Comparison of ENCODE assay signal across 17 cellular contexts in genomic region chr1:10836726-10837125, GRCh38. TPM values are rescaled to one million over a fixed set of nuclear protein-coding genes. Genes with fewer than 3 reads are reported as not detected.
DNase-seq lines count a peak whose midpoint lies in the region; ATAC-seq, FAIRE-seq and TF ChIP-seq lines count a peak whose summit lies in the region.
"Had no signal": no experiment of that assay in that cellular context is flagged by ENCODE, and none has a peak within 500 bp of the region (broad histone marks: within the 10 kb centered on the region; RNA-seq: fewer than 3 reads in every experiment).

No MANE protein-coding gene starts in this region.

- no peak overlapping the region for H2BK120ac ChIP-seq in H1 (replicated peaks; ENCODE audit: low read depth, low read length)

- no peaks in the 10 kb centered on the region for H3F3A ChIP-seq in MM.1S (ENCODE audit: insufficient read depth, low read length)

- H3K79me2 ChIP-seq in H1 (ENCODE audit: control insufficient read depth in 1 of 2, insufficient read depth in 2 of 2, low read length in 2 of 2): no peaks in the 10 kb centered on the region
- no peaks in the 10 kb centered on the region for H3K79me2 ChIP-seq in MM.1S (ENCODE audit: low read length)

- H4K5ac ChIP-seq in H1 (ENCODE audit: insufficient read length, low read depth, low read length): no peak overlapping the region

- H2BK15ac ChIP-seq in H1 (ENCODE audit: low read length): peak overlapping the region; percentile 53; the same call in 1 of the 2 replicates

- H3K4ac ChIP-seq in H1 (replicated peaks; ENCODE audit: insufficient read length, low read depth, low read length): no peak overlapping the region

- DNase-seq in NCI-H1092 treated with DMSO at 0.1 percent for 48 hours (lab: John Stamatoyannopoulos, UW) (peak; percentile 31), NCI-H1092 (lab: John Stamatoyannopoulos, UW) (no peak), H1 (ENCODE audit: low read depth in 1 of 2, low spot score in 2 of 2) (peak in 1 of 2 experiments; percentile 52), retina (peak; percentile 36), MM.1S (no peak), C1 segment of cervical spinal cord (lab: John Stamatoyannopoulos, UW) (no peak)
- DNase-seq: 8988T; CD4-positive, CD25-positive, alpha-beta regulatory T cell; HCEC 1CT; KG1; MG63; NCI-H1694 treated with DMSO at 0.1 percent for 48 hours; SIG-M5 had no signal

- TF ChIP-seq RAD21 in H1 (IDR thresholded peaks at IDR 0.05 in 1 of 2, conservative IDR thresholded peaks at IDR 0.05 in 1 of 2; ENCODE audit: low read depth in 2 of 2, low read length in 2 of 2): no peak

- H2AFZ ChIP-seq in H1 (ENCODE audit: low read length): no peak overlapping the region
- no peak overlapping the region for H2AFZ ChIP-seq in MM.1S (ENCODE audit: low read length)

- 0 out of 2 replicates have a peak overlapping the region, but pooled peaks have one; percentile 81 for H2BK12ac ChIP-seq in H1 (ENCODE audit: low read depth, low read length)

- H3K56ac ChIP-seq in H1 (replicated peaks; ENCODE audit: insufficient read length, low read depth, low read length): no peak overlapping the region

- peaks cover 0 to 3% of the 10 kb centered on the region in 2 experiments for H4K20me1 ChIP-seq in H1 (replicated peaks in 1 of 2; ENCODE audit: control insufficient read depth in 1 of 2, insufficient read depth in 2 of 2, low read length in 2 of 2)
- no peaks in the 10 kb centered on the region for H4K20me1 ChIP-seq in MM.1S (ENCODE audit: insufficient read depth, low read length)

- TF ChIP-seq CTCF in HEK293 (tag by site-specific recombination; IDR thresholded peaks at IDR 0.05) (no peak), H1 (IDR thresholded peaks at IDR 0.05; ENCODE audit: control extremely low read depth in 1 of 3, insufficient read depth in 1 of 3, low read depth in 1 of 3, low read length in 3 of 3) (no peak), MM.1S (IDR thresholded peaks at IDR 0.05; ENCODE audit: low read length) (no peak), gastroesophageal sphincter (IDR thresholded peaks at IDR 0.05) (no peak)

- TF ChIP-seq POLR2A in H1 (IDR thresholded peaks at IDR 0.05; ENCODE audit: control extremely low read depth in 1 of 2, low read depth in 2 of 2, low read length in 2 of 2) (no peak), gastroesophageal sphincter (IDR thresholded peaks at IDR 0.05) (no peak)

- no peak overlapping the region for H4K8ac ChIP-seq in H1 (ENCODE audit: extremely low read depth, insufficient read depth, low read length)

- no peaks in the 10 kb centered on the region for H3K9me3 ChIP-seq in HEK293 (ENCODE audit: control insufficient read depth, insufficient read depth, low read depth, low read length)
- H3K9me3 ChIP-seq in H1 (ENCODE audit: insufficient read depth in 2 of 2, low read depth in 1 of 2, low read length in 1 of 2): no peaks in the 10 kb centered on the region
- H3K9me3 ChIP-seq in MM.1S (replicated peaks; ENCODE audit: insufficient read depth, low read length): no peaks in the 10 kb centered on the region
- no peaks in the 10 kb centered on the region for H3K9me3 ChIP-seq in gastroesophageal sphincter
- H3K9me3 ChIP-seq: MG63, Peyer's patch had no signal

- FAIRE-seq in H1 (lab: Jason Lieb, UNC): no peak

- TF ChIP-seq EP300 in H1 (IDR thresholded peaks at IDR 0.05; ENCODE audit: borderline replicate concordance in 1 of 2, low read depth in 2 of 2, low read length in 2 of 2) (no peak), gastroesophageal sphincter (IDR thresholded peaks at IDR 0.05) (no peak)

- no peaks in the 10 kb centered on the region for H3K9me2 ChIP-seq in MM.1S (replicated peaks; ENCODE audit: insufficient read depth, low read length)

- H3K36me3 ChIP-seq in HEK293 (ENCODE audit: control insufficient read depth in 2 of 2, insufficient read depth in 1 of 2, low read length in 2 of 2): no peaks in the 10 kb centered on the region
- no peaks in the 10 kb centered on the region for H3K36me3 ChIP-seq in H1 (ENCODE audit: control insufficient read depth in 2 of 4, insufficient read depth in 4 of 4, low read length in 3 of 4)
- no peaks in the 10 kb centered on the region for H3K36me3 ChIP-seq in MM.1S (replicated peaks; ENCODE audit: insufficient read depth, low read length)
- no peaks in the 10 kb centered on the region for H3K36me3 ChIP-seq in gastroesophageal sphincter
- H3K36me3 ChIP-seq: MG63, Peyer's patch had no signal

- H2BK5ac ChIP-seq in H1 (ENCODE audit: low read depth, low read length): no peak overlapping the region; the same call in 1 of the 2 replicates

- CTCF ChIA-PET in HEK293 (lab: Yijun Ruan, JAX): interaction anchor here (0.6 kb wide), 1 partner anchor 124 kb away, joined by 4 read pairs; no protein-coding TSS in a partner anchor
- CTCF ChIA-PET in H1 (lab: Charles Lee; ENCODE audit: partially characterized antibody): interaction anchor here (0.6 to 5.1 kb wide), 15 partner anchors 13 to 827 kb away, joined by 3 to 15 read pairs (median 4); no protein-coding TSS in a partner anchor

- peaks cover 8% of the 10 kb centered on the region for H3K23me2 ChIP-seq in H1 (ENCODE audit: low read depth, low read length)

- H2BK20ac ChIP-seq in H1 (ENCODE audit: low read length): 0 out of 2 replicates have a peak overlapping the region, but pooled peaks have one; percentile 61

- H3K9ac ChIP-seq in H1 (replicated peaks in 1 of 4; ENCODE audit: extremely low read depth in 1 of 4, low read depth in 3 of 4, low read length in 3 of 4) (no peak overlapping the region), MM.1S (ENCODE audit: low read length) (no peak overlapping the region)

- no peak overlapping the region for H3K23ac ChIP-seq in H1 (ENCODE audit: insufficient read length)

- H3K79me1 ChIP-seq in H1 (ENCODE audit: low read depth, low read length): no peaks in the 10 kb centered on the region

- H3K27ac ChIP-seq in HEK293 (ENCODE audit: extremely low read depth, low read depth, low read length): no peak overlapping the region
- H3K27ac ChIP-seq in H1 (ENCODE audit: low read depth, low read length): no peak overlapping the region
- H3K27ac ChIP-seq in MM.1S (ENCODE audit: low read length): no peak overlapping the region
- H3K27ac ChIP-seq in gastroesophageal sphincter: no peak overlapping the region
- H3K27ac ChIP-seq: Peyer's patch, SK-N-MC had no signal

- H3K18ac ChIP-seq in H1 (ENCODE audit: extremely low read depth, low read length): no peak overlapping the region

- H4K91ac ChIP-seq in H1 (replicated peaks; ENCODE audit: insufficient read length, low read length): peak overlapping the region; percentile 88

- POLR2A ChIA-PET in HEK293 (lab: Yijun Ruan, JAX) (no interaction called here), H1 (lab: Charles Lee; ENCODE audit: partially characterized antibody) (interaction anchor here (1.0 to 1.4 kb wide), 2 partner anchors 22 to 24 kb away, joined by 3 read pairs; no protein-coding TSS in a partner anchor)

- H3K4me2 ChIP-seq in H1 (ENCODE audit: insufficient read depth in 1 of 2, low read depth in 2 of 2, low read length in 2 of 2) (no peak overlapping the region), MM.1S (ENCODE audit: low read depth, low read length) (no peak overlapping the region)

- no peak overlapping the region for H2AK5ac ChIP-seq in H1 (ENCODE audit: low read depth, low read length)

- H3K4me3 ChIP-seq in HEK293 (ENCODE audit: low read depth, low read length): no peak overlapping the region
- no peak overlapping the region for H3K4me3 ChIP-seq in H1 (ENCODE audit: extremely low read depth in 1 of 4, insufficient read depth in 2 of 4, low read depth in 3 of 4, low read length in 4 of 4)
- no peak overlapping the region for H3K4me3 ChIP-seq in MM.1S (ENCODE audit: low read length)
- H3K4me3 ChIP-seq in gastroesophageal sphincter: no peak overlapping the region
- H3K4me3 ChIP-seq: MG63, Peyer's patch, SK-N-MC had no signal

- WGBS in H1 (ENCODE audit: extremely low coverage in 1 of 2, insufficient coverage in 1 of 2, insufficient read length in 1 of 2, insufficient replicate concordance in 2 of 2, low coverage in 1 of 2, low lambda C conversion rate in 2 of 2, missing lambda C conversion rate in 1 of 2), 2 experiments: 79% methylated on average over 11 of the region's 11 CpGs; no CpG with 5 or more reads in 1 of the 2 experiments
- 79 to 84% methylated on average over 5 to 10 of the region's 11 CpGs for WGBS in gastroesophageal sphincter (ENCODE audit: low coverage in 1 of 2), 2 donors

- H3K14ac ChIP-seq in H1 (ENCODE audit: insufficient read length): no peak overlapping the region

- H3K27me3 ChIP-seq in H1 (replicated peaks in 1 of 4; ENCODE audit: control insufficient read depth in 3 of 4, extremely low read depth in 1 of 4, insufficient read depth in 3 of 4, low read length in 3 of 4) (peaks cover 0 to 3% (median 1%) of the 10 kb centered on the region in 4 experiments; a peak in 3 of 7 replicates), MM.1S (replicated peaks; ENCODE audit: insufficient read depth, low read length) (peaks cover 90% of the 10 kb centered on the region), gastroesophageal sphincter (peaks cover 54% of the 10 kb centered on the region)
- H3K27me3 ChIP-seq: MG63 had no signal

- H3K4me1 ChIP-seq in HEK293 (ENCODE audit: control insufficient read depth, insufficient read depth, low read length): no peaks in the 10 kb centered on the region
- H3K4me1 ChIP-seq in H1 (replicated peaks in 1 of 4; ENCODE audit: control insufficient read depth in 3 of 4, insufficient read depth in 4 of 4, low read length in 3 of 4): peaks cover 0 to 34% (median 21%) of the 10 kb centered on the region in 4 experiments; a peak in 6 of 7 replicates
- no peaks in the 10 kb centered on the region for H3K4me1 ChIP-seq in MM.1S (ENCODE audit: low read length)
- peaks cover 0 to 8% (median 0%) of the 10 kb centered on the region in 3 donors for H3K4me1 ChIP-seq in gastroesophageal sphincter

- no peak for ATAC-seq in gastroesophageal sphincter

TF ChIP-seq in H1, 55 proteins besides CTCF, POLR2A, EP300 and RAD21 (continues in another document):
- no peak for TF ChIP-seq SP2 (IDR thresholded peaks at IDR 0.05; ENCODE audit: low read length)
- TF ChIP-seq HDAC6 (IDR thresholded peaks at IDR 0.05; ENCODE audit: low read depth, low read length): no peak
- TF ChIP-seq MAX (IDR thresholded peaks at IDR 0.05): no peak
- TF ChIP-seq JUND (IDR thresholded peaks at IDR 0.05; ENCODE audit: low read length): no peak

RNA-seq across cellular contexts. Expression of gene CASZ1, which starts 40.3 kb away (rescaled TPM):
- total RNA-seq in H1 (2021; fragmentation: NEBNext Ultra II Directional; extraction: Animal tissue kit (Norgen Biotek cat#: 25700)): 6.1 and 7.7 TPM in 2 replicates
- 4.4 and 5.9 TPM in 2 replicates for polyA plus RNA-seq in H1 (2011; rRNA removed)
- polyA plus RNA-seq in H1 (2011; cell fraction: cytosol; rRNA removed): 3.6 TPM
- 10.1 TPM for polyA plus RNA-seq in H1 (2011; cell fraction: nucleus; rRNA removed)
- polyA plus RNA-seq in H1 (2012, experiment 1 of 2): 2.2 to 4.5 TPM (median 4.3 TPM) in 4 replicates
- polyA plus RNA-seq in H1 (2012, experiment 2 of 2): 2.9 TPM
- polyA plus RNA-seq in H1 (2013, experiment 1 of 2): 6.5 TPM
- 6.3 TPM for polyA plus RNA-seq in H1 (2013, experiment 2 of 2)
- 3.9 and 5.8 TPM in 2 replicates for polyA minus RNA-seq in H1 (2011; rRNA and poly(A)+ RNA removed)
- polyA minus RNA-seq in H1 (2011; cell fraction: cytosol; rRNA and poly(A)+ RNA removed): 5.8 TPM
- 10.2 TPM for polyA minus RNA-seq in H1 (2011; cell fraction: nucleus; rRNA and poly(A)+ RNA removed)
- 10 to 100 TPM; 22.1 to 47.4 (median 28.0) TPM for total RNA-seq in gastroesophageal sphincter

Comparison
In these comparisons a context has a peak if more than half of its experiments do, and no peak if none do; other contexts are left out.
1. DNase-seq: peak in NCI-H1092 treated with DMSO at 0.1 percent for 48 hours (single experiment) and retina (single experiment); none in NCI-H1092 (single experiment), MM.1S (single experiment) and C1 segment of cervical spinal cord (0 of 14).